Comparison of ENCODE assay signal across 9 cellular contexts in genomic region chr2:27737676-27738348, GRCh38. TPM values are rescaled to one million over a fixed set of nuclear protein-coding genes. Genes with fewer than 3 reads are reported as not detected.
DNase-seq lines count a peak whose midpoint lies in the region; ATAC-seq, FAIRE-seq and TF ChIP-seq lines count a peak whose summit lies in the region.
"Had no signal": no experiment of that assay in that cellular context is flagged by ENCODE, and none has a peak within 500 bp of the region (broad histone marks: within the 10 kb centered on the region; RNA-seq: fewer than 3 reads in every experiment).

No MANE protein-coding gene starts in this region.

- no peaks in the 10 kb centered on the region for H3K9me3 ChIP-seq in kidney (ENCODE audit: control insufficient read depth in 1 of 2, low read length in 2 of 2)

- H3K9ac ChIP-seq in kidney (ENCODE audit: low read length in 2 of 2) = no peak overlapping the region

- no peak for TF ChIP-seq CTCF in astrocyte of the spinal cord (IDR thresholded peaks at IDR 0.05; ENCODE audit: low read depth, low read length)
- no peak for TF ChIP-seq CTCF in kidney (IDR thresholded peaks at IDR 0.05; ENCODE audit: borderline replicate concordance, extremely low read depth, insufficient read depth)

- in situ Hi-C loops in astrocyte of the spinal cord (cut with HindIII; ENCODE audit: low sequenced_read_pairs) = no loop called here

- H3K27ac ChIP-seq in kidney (ENCODE audit: low read depth in 2 of 2, low read length in 2 of 2) (peak overlapping the region; percentile 65 to 79), temporal lobe (ENCODE audit: low read depth, low read length) (peak overlapping the region; percentile 41)

- ATAC-seq in GM18517 (IDR thresholded peaks at IDR 0.05; ENCODE audit: unreplicated experiment) (no peak), GM21717 (IDR thresholded peaks at IDR 0.05; ENCODE audit: unreplicated experiment) (no peak)

- H3K36me3 ChIP-seq in kidney (ENCODE audit: control insufficient read depth in 1 of 2, insufficient read depth in 2 of 2, low read length in 2 of 2) = no peaks in the 10 kb centered on the region

- no peak for FAIRE-seq in kidney (lab: Jason Lieb, UNC)

- H3K4me1 ChIP-seq in kidney (ENCODE audit: control insufficient read depth in 1 of 2, insufficient read depth in 1 of 2, low read depth in 1 of 2, low read length in 2 of 2) = peaks cover 17 to 23% of the 10 kb centered on the region in 2 donors

- intact Hi-C loops in kidney (cut with DNase I) = no loop called here

- DNase-seq in HuH-7.5 (ENCODE audit: low spot score) = peak; percentile 63
- peak; percentile 47 for DNase-seq in astrocyte of the spinal cord (ENCODE audit: low read depth, low spot score)
- no peak for DNase-seq in kidney
- DNase-seq in GM19240 (ENCODE audit: insufficient read length, low spot score) = no peak
- DNase-seq: activated CD4-positive, alpha-beta memory T cell treated with anti-CD3 and anti-CD28 coated beads, Interleukin-2, amount 10 ng/mL, durations not matched to agents 7 days and 5 days; cerebellar nuclear complex had no signal

- H3K4me3 ChIP-seq in astrocyte of the spinal cord (ENCODE audit: low read depth, low read length) (no peak overlapping the region), kidney (ENCODE audit: low read length in 2 of 2) (no peak overlapping the region)

RNA-seq across cellular contexts. Expression of gene MRPL33, which starts 33.7 kb away (rescaled TPM):
- total RNA-seq in kidney (107 TPM), temporal lobe (68.1 TPM)
- 312 TPM for polyA plus RNA-seq in kidney (ENCODE audit: insufficient read depth, low read depth, low replicate concordance)

Comparison
In these comparisons a context has a peak if more than half of its experiments do, and no peak if none do; other contexts are left out.
1. DNase-seq: peak in HuH-7.5 (single experiment) and astrocyte of the spinal cord (single experiment); none in kidney (single experiment) and GM19240 (single experiment).